In the genomic region with DNA sequence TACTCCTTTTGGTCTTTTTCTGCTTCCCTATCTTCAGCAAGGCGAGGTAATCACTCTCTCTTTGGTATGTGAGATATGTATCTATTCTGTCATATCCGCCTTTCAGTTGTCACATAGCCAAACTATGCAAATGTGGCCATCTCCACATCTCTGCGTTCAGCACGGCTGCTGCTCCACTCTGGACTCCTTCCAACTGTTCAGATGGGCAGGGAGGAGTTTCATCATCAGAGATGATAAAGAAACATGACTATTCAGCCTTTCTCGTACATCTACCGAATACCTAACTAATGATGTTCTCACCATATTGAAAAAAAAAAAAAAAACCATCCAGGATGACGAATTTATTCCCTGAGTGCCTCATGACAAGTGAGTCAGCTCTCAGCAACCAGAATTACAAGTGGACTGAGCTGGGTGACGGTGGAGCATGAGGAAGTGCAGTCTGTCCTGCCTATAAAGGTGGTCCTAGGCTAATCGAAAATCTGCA, we compare ENCODE assay signal across 9 cellular contexts.
A peak's percentile ranks its signal among the peaks of the same experiment; 100 is the strongest.
DNase-seq lines count a peak whose midpoint lies in the region; ATAC-seq and TF ChIP-seq lines count a peak whose summit lies in the region.
"Had no signal": no experiment of that assay in that cellular context is flagged by ENCODE, and none has a peak within 500 bp of the region (broad histone marks: within the 10 kb centered on the region; RNA-seq: fewer than 3 reads in every experiment).

No MANE protein-coding gene starts in this region.

- in situ Hi-C loops in GM13977 (cut with MboI; ENCODE audit: low pct_unique_long_range_greater_than_20kb, low sequenced_read_pairs, unreplicated experiment): no loop called here

- H3K27ac ChIP-seq in heart left ventricle: no peak overlapping the region

- H3K36me3 ChIP-seq in heart left ventricle: no peaks in the 10 kb centered on the region

- H3K27me3 ChIP-seq in heart left ventricle: peaks cover 0 to 1% (median 0%) of the 10 kb centered on the region in 9 donors

- H3K4me3 ChIP-seq in heart left ventricle: no peak overlapping the region

- ATAC-seq in heart left ventricle: peak in 3 of 4 donors; percentile 34 to 57 (median 49)
- ATAC-seq in HG02610 (IDR thresholded peaks at IDR 0.05; ENCODE audit: unreplicated experiment): no peak

- TF ChIP-seq CTCF in heart left ventricle (IDR thresholded peaks at IDR 0.05): no peak
- TF ChIP-seq CTCF in GM13977 (IDR thresholded peaks at IDR 0.05; ENCODE audit: extremely low read depth, insufficient read depth, missing control alignments): no peak

- intact Hi-C loops in heart left ventricle (cut with DNase I) (no loop called here), cardiac septum (cut with DNase I) (no loop called here)

- DNase-seq in heart left ventricle: peak in 1 of 5 donors; percentile 30
- no peak for DNase-seq in cardiac septum (ENCODE audit: low spot score)
- peak; percentile 45 for DNase-seq in SW480 (ENCODE audit: low spot score)
- DNase-seq in fibroblast of the conjunctiva (ENCODE audit: low read depth): peak; percentile 84
- DNase-seq in ureter (ENCODE audit: low spot score): peak; percentile 55
- DNase-seq in GM13977 (ENCODE audit: low spot score): no peak
- DNase-seq in COR-L47 (lab: John Stamatoyannopoulos, UW): no peak
- DNase-seq: nephron progenitor cell had no signal

- 30 to 40% (median 31%) methylated on average over 9 of the region's 9 CpGs for WGBS in heart left ventricle, 4 donors

- peaks cover 0 to 10% (median 0%) of the 10 kb centered on the region in 12 donors for H3K9me3 ChIP-seq in heart left ventricle

- no peak for TF ChIP-seq POLR2A in heart left ventricle (IDR thresholded peaks at IDR 0.05)

- H3K4me1 ChIP-seq in heart left ventricle: no peaks in the 10 kb centered on the region

Comparison
In these comparisons a context has a peak if more than half of its experiments do, and no peak if none do; other contexts are left out.
1. DNase-seq: peak in SW480 (single experiment), fibroblast of the conjunctiva (single experiment) and ureter (single experiment); none in cardiac septum (single experiment), GM13977 (single experiment) and COR-L47 (single experiment).